Comparison of ENCODE assay signal across 8 cellular contexts in the genomic region with DNA sequence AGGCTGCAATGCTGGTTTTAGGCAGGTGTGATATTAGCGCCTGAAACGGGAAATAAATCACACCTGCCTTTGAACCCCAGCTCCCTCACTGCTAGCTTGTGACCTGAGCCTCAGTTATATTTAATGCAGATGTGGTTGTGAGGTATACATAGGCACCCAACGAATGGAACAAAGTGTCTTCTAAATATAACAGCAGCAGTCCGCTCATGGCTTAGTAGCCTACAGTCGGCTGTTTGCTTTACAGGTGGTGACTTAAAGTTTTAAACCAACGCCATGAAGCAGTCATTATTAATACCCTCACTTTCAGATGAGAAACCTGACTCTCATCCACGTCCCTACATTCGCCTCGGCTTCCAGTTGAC. TPM values are rescaled to one million over a fixed set of nuclear protein-coding genes. Genes with fewer than 3 reads are reported as not detected.
DNase-seq lines count a peak whose midpoint lies in the region; ATAC-seq and TF ChIP-seq lines count a peak whose summit lies in the region.

No MANE protein-coding gene starts in this region.

- CTCF ChIA-PET in activated CD4-positive, alpha-beta memory T cell treated with anti-CD3 and anti-CD28 coated beads for 36 hours (lab: Charles Lee): interaction anchor here (0.5 to 4.7 kb wide), 5 partner anchors 8 to 526 kb away, joined by 3 to 29 read pairs (median 4); no protein-coding TSS in a partner anchor

- ATAC-seq in GM19023 (IDR thresholded peaks at IDR 0.05; ENCODE audit: unreplicated experiment) (peak; percentile 44), HG03342 (IDR thresholded peaks at IDR 0.05; ENCODE audit: unreplicated experiment) (peak; percentile 25), left cardiac atrium (peak; percentile 11 to 23), gastrocnemius medialis (peak; percentile 40 to 59)

- no peak for DNase-seq in activated CD4-positive, alpha-beta memory T cell treated with anti-CD3 and anti-CD28 coated beads for 36 hours
- DNase-seq in left cardiac atrium (no peak), gastrocnemius medialis (no peak)
- DNase-seq in effector CD4-positive, alpha-beta T cell: no peak
- no peak for DNase-seq in activated CD4-positive, alpha-beta T cell treated with anti-CD3 and anti-CD28 coated beads for 1 hour

- H3K9me3 Mint-ChIP-seq in activated CD4-positive, alpha-beta memory T cell treated with anti-CD3 and anti-CD28 coated beads for 36 hours: peaks cover 3% of the 10 kb centered on the region

- H3K27ac ChIP-seq in ACC112 (ENCODE audit: low read depth, low read length): no peak overlapping the region
- H3K27ac ChIP-seq in gastrocnemius medialis: peak overlapping the region; percentile 81 to 93 (median 89)

- no peak for TF ChIP-seq POLR2A in gastrocnemius medialis (IDR thresholded peaks at IDR 0.05)

- intact Hi-C loops in activated CD4-positive, alpha-beta memory T cell treated with anti-CD3 and anti-CD28 coated beads for 36 hours (cut with micrococcal nuclease): loop anchor here (1.0 to 10.0 kb wide), 3 partner anchors 75 to 781 kb away; a partner anchor contains a TSS
- intact Hi-C loops in left cardiac atrium (cut with DNase I) (no loop called here), gastrocnemius medialis (cut with DNase I; ENCODE audit: low total_unique reads) (loop anchor here (2.0 to 10.0 kb wide), 5 partner anchors 76 to 781 kb away; a partner anchor contains a TSS)

- H3K4me1 ChIP-seq in ACC112 (ENCODE audit: control insufficient read depth, insufficient read depth, low read length, unreplicated experiment): peaks cover 8% of the 10 kb centered on the region
- peaks cover 26% of the 10 kb centered on the region in 2 donors for H3K4me1 ChIP-seq in gastrocnemius medialis

- peaks cover 13% of the 10 kb centered on the region for H3K36me3 ChIP-seq in ACC112 (ENCODE audit: insufficient read depth, low read length)
- H3K36me3 ChIP-seq in gastrocnemius medialis: no peaks in the 10 kb centered on the region

- peaks cover 23% of the 10 kb centered on the region for H3K36me3 Mint-ChIP-seq in activated CD4-positive, alpha-beta memory T cell treated with anti-CD3 and anti-CD28 coated beads for 36 hours

- POLR2A ChIA-PET in activated CD4-positive, alpha-beta memory T cell treated with anti-CD3 and anti-CD28 coated beads for 36 hours (lab: Charles Lee): interaction anchor here (1.5 kb wide), 1 partner anchor 384 kb away, joined by 4 read pairs; no protein-coding TSS in a partner anchor

- H3K27me3 ChIP-seq in ACC112 (ENCODE audit: insufficient read depth, low read length) (no peaks in the 10 kb centered on the region), gastrocnemius medialis (no peaks in the 10 kb centered on the region)

- peaks cover 5% of the 10 kb centered on the region for H3K27me3 Mint-ChIP-seq in activated CD4-positive, alpha-beta memory T cell treated with anti-CD3 and anti-CD28 coated beads for 36 hours

- H3K4me1 Mint-ChIP-seq in activated CD4-positive, alpha-beta memory T cell treated with anti-CD3 and anti-CD28 coated beads for 36 hours (ENCODE audit: low read depth): peaks cover 53% of the 10 kb centered on the region

- no peak for TF ChIP-seq CTCF in gastrocnemius medialis (IDR thresholded peaks at IDR 0.05 in 4 of 5, conservative IDR thresholded peaks at IDR 0.05 in 1 of 5)

- H3K4me3 Mint-ChIP-seq in activated CD4-positive, alpha-beta memory T cell treated with anti-CD3 and anti-CD28 coated beads for 36 hours: peak overlapping the region; percentile 100

- H3K4me3 ChIP-seq in ACC112 (ENCODE audit: low read depth, low read length): peak overlapping the region; percentile 82
- peak overlapping the region; percentile 70 to 91 (median 88) for H3K4me3 ChIP-seq in gastrocnemius medialis

- in situ Hi-C loops in gastrocnemius medialis (cut with MboI; ENCODE audit: low sequenced_read_pairs in 4 of 4): loop anchor here (10.0 to 25.0 kb wide), 7 partner anchors 251 to 759 kb away; a partner anchor contains a TSS

- peak overlapping the region; percentile 77 for H2AFZ ChIP-seq in ACC112 (ENCODE audit: low read length, unreplicated experiment)

- peak overlapping the region; percentile 38 for H3K27ac Mint-ChIP-seq in activated CD4-positive, alpha-beta memory T cell treated with anti-CD3 and anti-CD28 coated beads for 36 hours

- H3K79me2 ChIP-seq in ACC112 (ENCODE audit: control insufficient read depth, insufficient read depth, low read length, unreplicated experiment): peaks cover 18% of the 10 kb centered on the region

- no peaks in the 10 kb centered on the region for H3K9me3 ChIP-seq in gastrocnemius medialis

RNA-seq across cellular contexts. Expression of a gene that starts 0.6 kb away (rescaled TPM):
- 1 to 10 TPM; 2.8 to 3.2 TPM for total RNA-seq in activated CD4-positive, alpha-beta memory T cell treated with anti-CD3 and anti-CD28 coated beads for 36 hours
- 1 to 10 TPM; 3.3 to 3.4 TPM for total RNA-seq in left cardiac atrium
- 1 to 10 TPM; 4.0 to 8.4 (median 5.6) TPM for total RNA-seq in gastrocnemius medialis

Comparison
In these comparisons a context has a peak if more than half of its experiments do, and no peak if none do; other contexts are left out.
1. intact Hi-C loops: an anchor here in activated CD4-positive, alpha-beta memory T cell treated with anti-CD3 and anti-CD28 coated beads for 36 hours (1.0 to 10.0 kb wide) and gastrocnemius medialis (2.0 to 10.0 kb wide); none called in left cardiac atrium.